Comparison of ENCODE assay signal across 22 cellular contexts in genomic region chr11:11070976-11071375, GRCh38.
"Had no signal": no experiment of that assay in that cellular context is flagged by ENCODE, and none has a peak within 500 bp of the region (broad histone marks: within the 10 kb centered on the region; RNA-seq: fewer than 3 reads in every experiment).

No MANE protein-coding gene starts in this region.

- ATAC-seq: effector memory CD8-positive, alpha-beta T cell; gastroesophageal sphincter; lower lobe of right lung; natural killer cell treated with Interleukin-12 subunit alpha and Interleukin-12 subunit beta and Interleukin-15 and Interleukin-18, amount 100 ng/mL, for 72 hours; right cardiac atrium had no signal

- H3K4me3 ChIP-seq: esophagus squamous epithelium, gastroesophageal sphincter, left ventricle myocardium inferior, lower lobe of right lung, neural progenitor cell, ovary, stomach, thoracic aorta, uterus had no signal

- H3K27me3 ChIP-seq: esophagus squamous epithelium, gastroesophageal sphincter, neural progenitor cell, ovary, uterus had no signal

- DNase-seq: effector memory CD8-positive, alpha-beta T cell; esophagus squamous epithelium; foreskin fibroblast; glutamatergic neuron; islet precursor cell; left ventricle myocardium inferior; lower lobe of right lung; mesenchymal stem cell; midbrain; nucleus accumbens; ovary; right cardiac atrium; small intestine; stimulated activated CD4-positive, alpha-beta T cell treated with anti-CD3 and anti-CD28 coated beads, Interleukin-12 subunit alpha, Interleukin-12 subunit beta, amount 100 ng/mL, for 4 hours; stimulated activated naive CD4-positive, alpha-beta T cell; stomach; uterus had no signal

- H3K9ac ChIP-seq: neural progenitor cell had no signal

- H3K4me1 ChIP-seq: esophagus squamous epithelium, gastroesophageal sphincter, left ventricle myocardium inferior, lower lobe of right lung, stomach, uterus had no signal

- H3K4me2 ChIP-seq: neural progenitor cell had no signal

- H3K9me3 ChIP-seq: esophagus squamous epithelium, gastroesophageal sphincter, left ventricle myocardium inferior, lower lobe of right lung, ovary, stomach, thoracic aorta, uterus had no signal

- H3K27ac ChIP-seq: epithelial cell of prostate, esophagus squamous epithelium, gastroesophageal sphincter, left ventricle myocardium inferior, lower lobe of right lung, neural progenitor cell, ovary, stomach, thoracic aorta, uterus had no signal

- H3K36me3 ChIP-seq: esophagus squamous epithelium, gastroesophageal sphincter, left ventricle myocardium inferior, lower lobe of right lung, neural progenitor cell, ovary, stomach, thoracic aorta, uterus had no signal
